22 cellular contexts compared by ENCODE assay signal in genomic region chr9:88826181-88826580, GRCh38.
"Had no signal": no experiment of that assay in that cellular context is flagged by ENCODE, and none has a peak within 500 bp of the region (broad histone marks: within the 10 kb centered on the region; RNA-seq: fewer than 3 reads in every experiment).

No MANE protein-coding gene starts in this region.

- H3K9me3 Mint-ChIP-seq: nephron progenitor cell; stimulated activated naive CD8-positive, alpha-beta T cell treated with anti-CD3 and anti-CD28 coated beads, Interleukin-15, amount 100 ng/mL, for 72 hours had no signal

- H3K27ac ChIP-seq: colonic mucosa, gastrocnemius medialis, heart right ventricle, psoas muscle, right lobe of liver, spleen, testis, tibial nerve, upper lobe of right lung, vagina had no signal

- H3K9me3 ChIP-seq: colonic mucosa, gastrocnemius medialis, right lobe of liver, testis, upper lobe of right lung, vagina had no signal

- H3K27ac Mint-ChIP-seq: nephron progenitor cell; stimulated activated naive B cell treated with anti-CD40 and anti-IgM and Interleukin-4, amounts not matched to agents 10 μg/mL and 1 μg/mL and 100 μg/mL, for 72 hours; stimulated activated naive CD8-positive, alpha-beta T cell treated with anti-CD3 and anti-CD28 coated beads, Interleukin-15, amount 100 ng/mL, for 72 hours had no signal

- H3K4me1 Mint-ChIP-seq: stimulated activated naive CD8-positive, alpha-beta T cell treated with anti-CD3 and anti-CD28 coated beads, Interleukin-15, amount 100 ng/mL, for 72 hours had no signal

- H3K4me3 ChIP-seq: colonic mucosa, gastrocnemius medialis, heart right ventricle, lung, psoas muscle, right lobe of liver, spleen, testis, tibial nerve, upper lobe of right lung, vagina had no signal

- H3K4me3 Mint-ChIP-seq: naive B cell; nephron progenitor cell; stimulated activated naive B cell treated with anti-CD40 and anti-IgM and Interleukin-4, amounts not matched to agents 10 μg/mL and 1 μg/mL and 100 μg/mL, for 72 hours; stimulated activated naive CD8-positive, alpha-beta T cell treated with anti-CD3 and anti-CD28 coated beads, Interleukin-15, amount 100 ng/mL, for 72 hours had no signal

- DNase-seq: colonic mucosa; dermis blood vessel endothelial cell; gastrocnemius medialis; heart right ventricle; hypothalamus; mesendoderm; naive B cell; nephron progenitor cell; psoas muscle; retina; right lobe of liver; spleen; stimulated activated CD4-positive, alpha-beta T cell treated with anti-CD3 and anti-CD28 coated beads, Interleukin-15, amount 100 ng/mL, for 24 hours; stimulated activated CD4-positive, alpha-beta T cell treated with anti-CD3 and anti-CD28 coated beads, Interleukin-1b, Interleukin-23, amount 100 ng/mL, for 48 hours; stimulated activated CD4-positive, alpha-beta T cell treated with anti-CD3 and anti-CD28 coated beads, Interleukin-4, amount 100 ng/mL, for 24 hours; stimulated activated naive B cell treated with anti-CD40 and anti-IgM and Interleukin-4, amounts not matched to agents 10 μg/mL and 1 μg/mL and 100 μg/mL, for 72 hours; stimulated activated naive CD8-positive, alpha-beta T cell treated with anti-CD3 and anti-CD28 coated beads, Interleukin-15, amount 100 ng/mL, for 72 hours; testis; upper lobe of right lung had no signal

- H3K27me3 ChIP-seq: colonic mucosa, gastrocnemius medialis, right lobe of liver, testis, tibial nerve, vagina had no signal

- H3K36me3 ChIP-seq: colonic mucosa, gastrocnemius medialis, heart right ventricle, right lobe of liver, spleen, tibial nerve, upper lobe of right lung, vagina had no signal

- H3K36me3 Mint-ChIP-seq: naive B cell; stimulated activated naive B cell treated with anti-CD40 and anti-IgM and Interleukin-4, amounts not matched to agents 10 μg/mL and 1 μg/mL and 100 μg/mL, for 72 hours had no signal

- ATAC-seq: gastrocnemius medialis; heart right ventricle; psoas muscle; right lobe of liver; stimulated activated naive B cell treated with anti-CD40 and anti-IgM and Interleukin-4, amounts not matched to agents 10 μg/mL and 1 μg/mL and 100 μg/mL, for 72 hours; stimulated activated naive CD8-positive, alpha-beta T cell treated with anti-CD3 and anti-CD28 coated beads, Interleukin-15, amount 100 ng/mL, for 72 hours; upper lobe of right lung had no signal

- H3K4me1 ChIP-seq: colonic mucosa, gastrocnemius medialis, psoas muscle, right lobe of liver, spleen, upper lobe of right lung had no signal
